2 cellular contexts compared by ENCODE assay signal in the genomic region with DNA sequence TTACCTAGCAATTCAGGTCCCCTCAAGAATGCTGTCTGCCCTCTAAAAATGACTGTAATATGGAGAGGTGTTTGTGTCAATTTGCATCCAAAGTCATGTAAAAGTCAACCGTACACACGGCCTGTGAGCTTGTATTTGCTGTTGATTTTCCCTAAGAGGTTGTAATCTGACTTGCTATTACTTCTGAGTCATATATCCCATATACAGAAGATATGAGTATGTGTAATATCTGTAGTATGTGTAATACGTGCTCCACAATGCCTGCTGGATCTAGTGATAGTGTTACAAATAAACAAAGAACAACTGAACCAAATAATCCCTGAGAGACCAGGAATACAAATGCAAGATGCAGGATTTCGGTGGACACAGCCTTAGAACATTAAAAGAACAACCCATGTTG.
TF ChIP-seq lines count a peak whose summit lies in the region.

No MANE protein-coding gene starts in this region.

TF ChIP-seq in IMR-90, 13 proteins besides CTCF, POLR2A, EP300 and RAD21:
- TF ChIP-seq, protein P1, sequence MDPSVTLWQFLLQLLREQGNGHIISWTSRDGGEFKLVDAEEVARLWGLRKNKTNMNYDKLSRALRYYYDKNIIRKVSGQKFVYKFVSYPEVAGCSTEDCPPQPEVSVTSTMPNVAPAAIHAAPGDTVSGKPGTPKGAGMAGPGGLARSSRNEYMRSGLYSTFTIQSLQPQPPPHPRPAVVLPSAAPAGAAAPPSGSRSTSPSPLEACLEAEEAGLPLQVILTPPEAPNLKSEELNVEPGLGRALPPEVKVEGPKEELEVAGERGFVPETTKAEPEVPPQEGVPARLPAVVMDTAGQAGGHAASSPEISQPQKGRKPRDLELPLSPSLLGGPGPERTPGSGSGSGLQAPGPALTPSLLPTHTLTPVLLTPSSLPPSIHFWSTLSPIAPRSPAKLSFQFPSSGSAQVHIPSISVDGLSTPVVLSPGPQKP (IDR thresholded peaks at IDR 0.05; ENCODE audit: borderline replicate concordance, low read depth, low read length) = no peak
- TF ChIP-seq RCOR1 (IDR thresholded peaks at IDR 0.05; ENCODE audit: insufficient replicate concordance, low read length) (no peak), CEBPB (IDR thresholded peaks at IDR 0.05; ENCODE audit: low read depth, low read length) (peak; percentile 69), MXI1 (IDR thresholded peaks at IDR 0.05; ENCODE audit: borderline replicate concordance, low read depth, low read length) (no peak), FOS (IDR thresholded peaks at IDR 0.05; ENCODE audit: low read depth, low read length) (peak; percentile 72), MAZ (IDR thresholded peaks at IDR 0.05; ENCODE audit: borderline replicate concordance, low read depth, low read length) (no peak), RFX5 (IDR thresholded peaks at IDR 0.05; ENCODE audit: low read depth, low read length) (no peak), NFE2L2 (IDR thresholded peaks at IDR 0.05; ENCODE audit: low read depth, low read length) (no peak), BHLHE40 (IDR thresholded peaks at IDR 0.05; ENCODE audit: low read depth, low read length) (peak; percentile 50; the same call in 1 of the 2 replicates), CHD1 (IDR thresholded peaks at IDR 0.05; ENCODE audit: low read depth, low read length) (no peak), SMC3 (IDR thresholded peaks at IDR 0.05; ENCODE audit: low read depth, low read length) (no peak), MAFK (IDR thresholded peaks at IDR 0.05; ENCODE audit: low read depth, low read length) (no peak)
- TF ChIP-seq, protein P2, sequence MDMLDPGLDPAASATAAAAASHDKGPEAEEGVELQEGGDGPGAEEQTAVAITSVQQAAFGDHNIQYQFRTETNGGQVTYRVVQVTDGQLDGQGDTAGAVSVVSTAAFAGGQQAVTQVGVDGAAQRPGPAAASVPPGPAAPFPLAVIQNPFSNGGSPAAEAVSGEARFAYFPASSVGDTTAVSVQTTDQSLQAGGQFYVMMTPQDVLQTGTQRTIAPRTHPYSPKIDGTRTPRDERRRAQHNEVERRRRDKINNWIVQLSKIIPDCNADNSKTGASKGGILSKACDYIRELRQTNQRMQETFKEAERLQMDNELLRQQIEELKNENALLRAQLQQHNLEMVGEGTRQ (IDR thresholded peaks at IDR 0.05; ENCODE audit: low read depth, low read length) = no peak

TF ChIP-seq in HEK293T, 16 proteins besides CTCF, POLR2A, EP300 and RAD21:
- TF ChIP-seq ARNT (IDR thresholded peaks at IDR 0.05) (no peak), SP1 (IDR thresholded peaks at IDR 0.05) (no peak), BHLHE40 (IDR thresholded peaks at IDR 0.05; ENCODE audit: borderline replicate concordance) (no peak), LEF1 (IDR thresholded peaks at IDR 0.05; ENCODE audit: borderline replicate concordance) (no peak), FOXK2 (IDR thresholded peaks at IDR 0.05) (no peak), L3MBTL2 (conservative IDR thresholded peaks at IDR 0.05) (no peak), NFRKB (IDR thresholded peaks at IDR 0.05) (no peak), FOXA1 (IDR thresholded peaks at IDR 0.05) (no peak), CTBP1 (IDR thresholded peaks at IDR 0.05; ENCODE audit: borderline replicate concordance) (no peak), HDGF (IDR thresholded peaks at IDR 0.05; ENCODE audit: borderline replicate concordance) (no peak), ZNF384 (IDR thresholded peaks at IDR 0.05) (no peak), ELF4 (IDR thresholded peaks at IDR 0.05) (no peak), SUZ12 (IDR thresholded peaks at IDR 0.05) (no peak), FOXM1 (IDR thresholded peaks at IDR 0.05; ENCODE audit: borderline replicate concordance) (no peak), TARDBP (IDR thresholded peaks at IDR 0.05) (no peak)
- TF ChIP-seq, protein P3, sequence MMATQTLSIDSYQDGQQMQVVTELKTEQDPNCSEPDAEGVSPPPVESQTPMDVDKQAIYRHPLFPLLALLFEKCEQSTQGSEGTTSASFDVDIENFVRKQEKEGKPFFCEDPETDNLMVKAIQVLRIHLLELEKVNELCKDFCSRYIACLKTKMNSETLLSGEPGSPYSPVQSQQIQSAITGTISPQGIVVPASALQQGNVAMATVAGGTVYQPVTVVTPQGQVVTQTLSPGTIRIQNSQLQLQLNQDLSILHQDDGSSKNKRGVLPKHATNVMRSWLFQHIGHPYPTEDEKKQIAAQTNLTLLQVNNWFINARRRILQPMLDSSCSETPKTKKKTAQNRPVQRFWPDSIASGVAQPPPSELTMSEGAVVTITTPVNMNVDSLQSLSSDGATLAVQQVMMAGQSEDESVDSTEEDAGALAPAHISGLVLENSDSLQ (IDR thresholded peaks at IDR 0.05) = no peak
TF ChIP-seq in HEK293T: peak in this region for 0.
